Comparison of ENCODE assay signal across 8 cellular contexts in the genomic region with DNA sequence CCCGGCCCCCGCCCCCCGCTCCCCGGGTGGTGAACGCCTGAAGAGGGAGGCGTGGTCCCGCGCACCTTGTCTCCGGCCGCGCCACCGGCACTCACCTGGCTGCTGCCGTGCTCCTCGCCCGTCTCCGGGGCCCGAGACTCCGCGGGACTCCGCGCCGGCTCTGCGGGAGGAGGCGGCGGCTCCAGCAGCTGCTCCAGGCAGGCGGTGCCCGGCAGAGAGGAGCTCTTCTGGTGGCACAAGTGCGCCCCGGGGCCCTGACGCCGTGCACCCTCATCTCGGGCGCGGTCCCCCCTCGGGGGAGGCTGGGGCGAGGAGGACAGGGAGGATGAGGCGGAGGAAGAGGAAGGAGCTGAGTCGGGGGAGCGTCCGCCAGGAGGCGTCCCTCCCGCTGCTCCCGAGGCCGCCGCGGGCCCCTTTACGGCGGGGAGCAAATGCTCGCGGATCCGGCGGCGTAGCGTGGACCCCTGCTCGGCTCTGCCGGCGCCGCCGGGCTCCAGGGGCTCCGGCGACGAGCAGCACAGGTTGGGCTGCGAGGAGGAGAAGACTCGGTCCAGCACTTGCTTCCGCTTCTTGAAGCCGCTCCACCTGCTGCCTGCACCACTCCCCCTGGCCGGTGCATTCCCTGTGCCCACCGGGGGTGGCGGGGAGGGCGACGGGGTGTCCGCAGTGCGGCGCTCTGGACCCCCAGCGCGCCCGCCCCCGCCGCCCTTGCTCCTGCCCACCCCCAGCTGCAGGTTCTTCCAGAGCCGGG. TPM values are rescaled to one million over a fixed set of nuclear protein-coding genes. Genes with fewer than 3 reads are reported as not detected.
A peak's percentile ranks its signal among the peaks of the same experiment; 100 is the strongest.
DNase-seq lines count a peak whose midpoint lies in the region; ATAC-seq and TF ChIP-seq lines count a peak whose summit lies in the region.

No MANE protein-coding gene starts in this region.

- no peak overlapping the region for H3K27ac ChIP-seq in ascending aorta

- no peaks in the 10 kb centered on the region for H3K36me3 ChIP-seq in ascending aorta
- H3K36me3 ChIP-seq in skeletal muscle satellite cell (ENCODE audit: insufficient read depth, low read length): no peaks in the 10 kb centered on the region

- ATAC-seq in HG02884 (IDR thresholded peaks at IDR 0.05; ENCODE audit: unreplicated experiment): peak; percentile 55

- DNase-seq in AG08396 (ENCODE audit: low spot score) (peak; percentile 43), GM12865 (ENCODE audit: low read depth) (peak; percentile 33), NCI-H510A (lab: John Stamatoyannopoulos, UW) (peak; percentile 33), ascending aorta (ENCODE audit: low spot score in 2 of 2) (no peak), mesenteric fat pad (ENCODE audit: low spot score) (no peak)

- H3K9me3 ChIP-seq in ascending aorta: no peaks in the 10 kb centered on the region
- no peaks in the 10 kb centered on the region for H3K9me3 ChIP-seq in iPS-18c (ENCODE audit: control insufficient read depth, insufficient read depth, low read length)
- H3K9me3 ChIP-seq in skeletal muscle satellite cell (replicated peaks; ENCODE audit: low read length): no peaks in the 10 kb centered on the region

- TF ChIP-seq CTCF in GM12865 (IDR thresholded peaks at IDR 0.05; ENCODE audit: insufficient read depth, low read depth, low read length, missing control alignments) (peak; percentile 35), ascending aorta (IDR thresholded peaks at IDR 0.05) (peak in 2 of 3 experiments; percentile 12 to 23)

- H3K4me2 ChIP-seq in skeletal muscle satellite cell (ENCODE audit: low read length): peak overlapping the region; percentile 92

- H3K9ac ChIP-seq in skeletal muscle satellite cell (ENCODE audit: low read depth, low read length): no peak overlapping the region

- H3K27me3 ChIP-seq in ascending aorta (peaks cover 5% of the 10 kb centered on the region), skeletal muscle satellite cell (ENCODE audit: control insufficient read depth, insufficient read depth, low read length) (peaks cover 61% of the 10 kb centered on the region)

- intact Hi-C loops in ascending aorta (cut with DNase I): no loop called here

- H3K4me3 ChIP-seq in GM12865 (ENCODE audit: low read depth, low read length) (peak overlapping the region; percentile 50), ascending aorta (peak overlapping the region; percentile 54 to 72), iPS-18c (ENCODE audit: insufficient read depth, low read depth, low read length) (peak overlapping the region; percentile 77), skeletal muscle satellite cell (ENCODE audit: low read length) (peak overlapping the region; percentile 74)

- H3K4me1 ChIP-seq in ascending aorta (peaks cover 6 to 10% of the 10 kb centered on the region in 2 donors), skeletal muscle satellite cell (ENCODE audit: control insufficient read depth, insufficient read depth, low read length) (peaks cover 10% of the 10 kb centered on the region)

RNA-seq across cellular contexts. Expression of gene MCTP1, which starts 1.0 kb away (rescaled TPM):
- total RNA-seq in ascending aorta (112 TPM), mesenteric fat pad (37.5 TPM)
- total RNA-seq in skeletal muscle satellite cell (2012; rRNA removed): 44.1 and 55.3 TPM in 2 replicates

Comparison
In these comparisons a context has a peak if more than half of its experiments do, and no peak if none do; other contexts are left out.
1. DNase-seq: peak in AG08396 (single experiment), GM12865 (single experiment) and NCI-H510A (single experiment); none in ascending aorta (0 of 2) and mesenteric fat pad (single experiment).
2. Peak in every context shown above with its lines, with median percentiles within 50 percentile points of each other: H3K4me3 ChIP-seq.